Comparison of ENCODE assay signal across 8 cellular contexts in the genomic region with DNA sequence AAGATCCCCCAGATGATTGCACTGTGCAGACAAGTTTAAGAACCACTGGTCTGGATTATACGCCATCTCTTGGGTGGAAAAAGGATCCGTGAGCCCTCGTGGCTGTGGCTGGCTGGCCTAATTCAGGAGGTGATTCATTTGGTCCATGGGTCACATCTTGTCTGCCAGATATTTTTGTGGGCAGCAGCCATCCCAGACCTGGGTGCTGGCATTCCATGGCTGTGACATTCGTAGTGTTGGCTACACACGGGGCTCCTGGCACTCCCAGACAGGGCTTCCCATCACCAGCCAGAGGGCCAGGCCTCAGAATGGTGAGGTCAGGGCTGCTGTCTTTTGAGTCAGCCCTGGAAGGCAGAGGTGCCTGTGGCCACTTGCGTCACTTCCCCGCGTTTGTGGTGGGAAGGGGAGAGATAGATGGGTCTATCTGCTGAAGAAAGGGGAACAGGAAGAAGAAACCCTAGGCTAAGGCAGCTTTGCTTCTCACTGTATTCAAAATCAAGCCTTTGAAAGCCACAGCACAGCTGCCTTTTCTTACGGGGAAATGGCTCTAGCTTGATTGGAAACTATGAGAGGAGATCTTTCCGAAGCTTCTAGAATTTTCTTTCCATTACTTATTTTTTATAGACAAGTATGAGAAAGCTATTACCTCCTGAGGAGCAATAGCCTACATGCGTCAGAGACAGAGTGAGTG. TPM values are rescaled to one million over a fixed set of nuclear protein-coding genes. Genes with fewer than 3 reads are reported as not detected.
DNase-seq lines count a peak whose midpoint lies in the region; ATAC-seq, FAIRE-seq and TF ChIP-seq lines count a peak whose summit lies in the region.

No MANE protein-coding gene starts in this region.

- peaks cover 27 to 43% of the 10 kb centered on the region in 2 donors for H3K36me3 Mint-ChIP-seq in activated T-cell treated with anti-CD3 and anti-CD28 coated beads, Interleukin-2, amount 50 U/mL, for 72 hours (ENCODE audit: insufficient read depth in 2 of 2)

- peak overlapping the region; percentile 45 for H3K27ac ChIP-seq in left ventricle myocardium inferior (replicated peaks)

- H3K27me3 Mint-ChIP-seq in activated T-cell treated with anti-CD3 and anti-CD28 coated beads, Interleukin-2, amount 50 U/mL, for 72 hours (ENCODE audit: low read depth) = no peaks in the 10 kb centered on the region

- TF ChIP-seq POLR2A in H54 (IDR thresholded peaks at IDR 0.05; ENCODE audit: low read depth, low read length) = no peak

- no peaks in the 10 kb centered on the region for H3K9me3 ChIP-seq in left ventricle myocardium inferior (replicated peaks)

- peak overlapping the region; percentile 100 for H3K27ac Mint-ChIP-seq in activated T-cell treated with anti-CD3 and anti-CD28 coated beads, Interleukin-2, amount 50 U/mL, for 72 hours

- H3K4me3 ChIP-seq in GM08714 (ENCODE audit: low read length) = peak overlapping the region; percentile 6; the same call in 1 of the 2 replicates
- no peak overlapping the region for H3K4me3 ChIP-seq in left ventricle myocardium inferior

- H3K4me1 Mint-ChIP-seq in activated T-cell treated with anti-CD3 and anti-CD28 coated beads, Interleukin-2, amount 50 U/mL, for 72 hours (ENCODE audit: low read depth) = peaks cover 99% of the 10 kb centered on the region

- peak; percentile 68 for DNase-seq in H54 (ENCODE audit: insufficient read length, low spot score)
- DNase-seq in NOMO-1 (lab: John Stamatoyannopoulos, UW; ENCODE audit: unreplicated experiment in 2 of 2) = peak; percentile 93 to 98
- peak; percentile 94 to 96 for DNase-seq in activated T-cell treated with anti-CD3 and anti-CD28 coated beads, Interleukin-2, amount 50 U/mL, for 72 hours
- DNase-seq in left ventricle myocardium inferior = peak; percentile 64
- peak; percentile 80 to 87 for DNase-seq in stimulated activated CD4-positive, alpha-beta T cell treated with anti-CD3 and anti-CD28 coated beads, Interleukin-4, amount 100 ng/mL, for 48 hours (ENCODE audit: low read depth in 2 of 2)
- DNase-seq in DMS153 (lab: John Stamatoyannopoulos, UW) = no peak
- no peak for DNase-seq in epidermal melanocyte (ENCODE audit: insufficient read length, low spot score)

- no peak for TF ChIP-seq CTCF in left ventricle myocardium inferior (IDR thresholded peaks at IDR 0.05; ENCODE audit: borderline replicate concordance)

- peaks cover 2% of the 10 kb centered on the region for H3K36me3 ChIP-seq in left ventricle myocardium inferior

- intact Hi-C loops in left ventricle myocardium inferior (cut with micrococcal nuclease) = loop anchor here (5.0 kb wide), 1 partner anchor 88 kb away; no protein-coding TSS in a partner anchor

- FAIRE-seq in H54 (lab: Jason Lieb, UNC) = no peak

- peak; percentile 66 to 71 for ATAC-seq in activated T-cell treated with anti-CD3 and anti-CD28 coated beads, Interleukin-2, amount 50 U/mL, for 72 hours (replicated peaks in 1 of 2)

- peaks cover 53% of the 10 kb centered on the region for H3K4me1 ChIP-seq in left ventricle myocardium inferior

- peak overlapping the region; percentile 87 to 97 for H3K4me3 Mint-ChIP-seq in activated T-cell treated with anti-CD3 and anti-CD28 coated beads, Interleukin-2, amount 50 U/mL, for 72 hours

- H3K27me3 ChIP-seq in left ventricle myocardium inferior (ENCODE audit: low read depth) = no peaks in the 10 kb centered on the region

- peaks cover 2% of the 10 kb centered on the region in 2 donors for H3K9me3 Mint-ChIP-seq in activated T-cell treated with anti-CD3 and anti-CD28 coated beads, Interleukin-2, amount 50 U/mL, for 72 hours

RNA-seq across cellular contexts. Expression of gene EIF2D, which starts 32.4 kb away (rescaled TPM):
- 100 to 1,000 TPM; 129 to 158 TPM for total RNA-seq in activated T-cell treated with anti-CD3 and anti-CD28 coated beads, Interleukin-2, amount 50 U/mL, for 72 hours
- total RNA-seq in left ventricle myocardium inferior = 29.2 TPM

RNA-seq across cellular contexts. Expression of gene DYRK3, which starts 55.4 kb away (rescaled TPM):
- total RNA-seq in activated T-cell treated with anti-CD3 and anti-CD28 coated beads, Interleukin-2, amount 50 U/mL, for 72 hours = 1 to 10 TPM; 5.9 to 8.7 TPM
- 26.6 TPM for total RNA-seq in left ventricle myocardium inferior

Comparison
In these comparisons a context has a peak if more than half of its experiments do, and no peak if none do; other contexts are left out.
1. DNase-seq: peak in H54 (single experiment), NOMO-1 (2 of 2), activated T-cell treated with anti-CD3 and anti-CD28 coated beads, Interleukin-2, amount 50 U/mL, for 72 hours (2 of 2), left ventricle myocardium inferior (single experiment) and stimulated activated CD4-positive, alpha-beta T cell treated with anti-CD3 and anti-CD28 coated beads, Interleukin-4, amount 100 ng/mL, for 48 hours (2 of 2); none in DMS153 (single experiment) and epidermal melanocyte (single experiment).